In the genomic region with DNA sequence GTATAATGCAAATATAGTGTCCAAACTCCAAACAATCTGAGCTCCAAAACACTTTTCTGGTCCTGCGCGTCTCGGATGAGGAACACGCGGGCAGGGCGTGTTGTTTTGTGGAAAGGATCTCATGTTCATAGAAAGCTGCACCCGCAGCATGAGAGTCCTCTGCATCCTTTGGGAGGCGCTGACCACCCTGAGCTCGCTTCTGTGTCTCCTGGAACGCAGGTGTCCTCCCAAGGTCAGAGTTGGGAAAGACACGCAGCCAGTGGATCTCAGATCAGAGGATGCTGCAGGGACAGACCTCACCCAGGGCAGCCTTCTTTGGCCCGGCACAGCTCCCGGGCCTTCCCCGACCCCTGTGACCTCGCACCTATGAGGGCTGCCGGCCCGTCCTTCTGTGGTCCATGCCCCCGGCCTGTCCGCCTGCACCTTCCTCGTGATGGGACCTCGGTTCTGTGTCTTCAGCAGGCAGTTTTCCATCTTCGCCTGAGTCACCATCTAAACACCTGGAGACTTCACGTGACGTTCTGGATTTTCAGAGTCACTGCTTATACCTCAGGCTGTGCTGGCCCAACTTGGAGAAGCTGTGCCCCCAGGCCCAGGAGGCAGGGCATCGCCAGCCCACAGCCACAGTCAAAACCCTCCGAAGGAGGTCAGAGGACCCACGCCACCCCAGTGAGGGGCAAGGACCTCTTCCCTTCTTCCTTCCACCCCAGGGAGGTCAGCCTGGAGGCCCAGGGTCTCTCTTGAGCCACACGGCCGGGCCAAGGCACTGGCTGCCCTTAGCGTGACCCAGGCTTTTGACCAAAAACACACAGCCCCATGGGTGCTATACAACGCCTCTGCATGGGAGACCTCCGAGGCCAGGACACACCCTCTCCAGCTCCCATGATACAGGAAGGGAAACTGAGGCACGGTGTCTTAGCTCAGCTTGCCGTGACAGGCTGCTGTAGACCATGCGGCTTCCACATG, we compare ENCODE assay signal across 15 cellular contexts.
"Had no signal": no experiment of that assay in that cellular context is flagged by ENCODE, and none has a peak within 500 bp of the region (broad histone marks: within the 10 kb centered on the region; RNA-seq: fewer than 3 reads in every experiment).

No MANE protein-coding gene starts in this region.

- ATAC-seq: activated CD4-positive, CD25-positive, alpha-beta regulatory T cell treated with anti-CD3 and anti-CD28 coated beads, Interleukin-2, amount 50 U/mL, for 24 hours; esophagus mucosa; natural killer cell; right cardiac atrium had no signal

- H3K36me3 ChIP-seq: left ventricle myocardium inferior, transverse colon had no signal

- DNase-seq: activated CD4-positive, alpha-beta T cell treated with anti-CD3 and anti-CD28 coated beads, Interleukin-2, amount 50 U/mL, for 1 hour; activated CD8-positive, alpha-beta memory T cell treated with anti-CD3 and anti-CD28 coated beads for 24 hours; activated naive CD4-positive, alpha-beta T cell treated with Interleukin-2 at 50 U/mL for 16 hours; left ventricle myocardium inferior; natural killer cell; right cardiac atrium; stimulated activated CD4-positive, alpha-beta T cell treated with anti-CD3 and anti-CD28 coated beads, Interleukin-15, amount 100 ng/mL, for 24 hours; stimulated activated CD4-positive, alpha-beta T cell treated with anti-CD3 and anti-CD28 coated beads, Interleukin-4, amount 100 ng/mL, for 24 hours; stimulated activated naive CD4-positive, alpha-beta T cell treated with Interleukin-2 at 50 U/mL for 16 hours; transverse colon had no signal

- H3K4me3 Mint-ChIP-seq: memory B cell, natural killer cell had no signal

- H3K27ac Mint-ChIP-seq: memory B cell, natural killer cell, progenitor cell of endocrine pancreas had no signal

- H3K27ac ChIP-seq: left ventricle myocardium inferior, skin epidermis, transverse colon had no signal

- H3K36me3 Mint-ChIP-seq: memory B cell, natural killer cell had no signal

- H3K4me1 Mint-ChIP-seq: natural killer cell had no signal

- H3K4me3 ChIP-seq: left ventricle myocardium inferior, skin epidermis, transverse colon had no signal

- H3K4me1 ChIP-seq: left ventricle myocardium inferior, transverse colon had no signal

- H3K9me3 ChIP-seq: left ventricle myocardium inferior, transverse colon had no signal

- H3K9me3 Mint-ChIP-seq: memory B cell, natural killer cell had no signal
